27 cellular contexts compared by ENCODE assay signal in genomic region chr7:111215550-111215949, GRCh38.
"Had no signal": no experiment of that assay in that cellular context is flagged by ENCODE, and none has a peak within 500 bp of the region (broad histone marks: within the 10 kb centered on the region; RNA-seq: fewer than 3 reads in every experiment).

No MANE protein-coding gene starts in this region.

- H3K27ac ChIP-seq: esophagus squamous epithelium, heart right ventricle, left lung, prostate gland, sigmoid colon, suprapubic skin, transverse colon, upper lobe of right lung, uterus had no signal

- H3K9me3 ChIP-seq: esophagus squamous epithelium, heart right ventricle, left lung, prostate gland, sigmoid colon, suprapubic skin, transverse colon, upper lobe of right lung, uterus had no signal

- H3K27me3 ChIP-seq: esophagus squamous epithelium, heart right ventricle, left lung, sigmoid colon, suprapubic skin, transverse colon, upper lobe of right lung, uterus had no signal

- H3K4me3 Mint-ChIP-seq: effector memory CD8-positive, alpha-beta T cell; mesothelial cell of epicardium; naive thymus-derived CD4-positive, alpha-beta T cell; nephron; stimulated activated naive CD8-positive, alpha-beta T cell treated with anti-CD3 and anti-CD28 coated beads, Interleukin-15, amount 100 ng/mL, for 72 hours had no signal

- FAIRE-seq: endometrium had no signal

- ATAC-seq: effector memory CD8-positive, alpha-beta T cell; heart right ventricle; left cardiac atrium; left lung; naive thymus-derived CD4-positive, alpha-beta T cell; right cardiac atrium; stimulated activated naive CD8-positive, alpha-beta T cell treated with anti-CD3 and anti-CD28 coated beads, Interleukin-15, amount 100 ng/mL, for 72 hours; upper lobe of right lung had no signal

- DNase-seq: cortex of kidney; effector memory CD8-positive, alpha-beta T cell; erythroblast; esophagus squamous epithelium; foreskin melanocyte; glutamatergic neuron; heart right ventricle; hippocampal formation; left cardiac atrium; left lung; mesenchymal stem cell; naive thymus-derived CD4-positive, alpha-beta T cell; nucleus accumbens; right cardiac atrium; sigmoid colon; stimulated activated CD4-positive, alpha-beta T cell treated with anti-CD3 and anti-CD28 coated beads, Interleukin-15, amount 100 ng/mL, for 24 hours; stimulated activated CD4-positive, alpha-beta T cell treated with anti-CD3 and anti-CD28 coated beads, Interleukin-2, amount 100 ng/mL, for 48 hours; stimulated activated naive CD4-positive, alpha-beta T cell; stimulated activated naive CD8-positive, alpha-beta T cell treated with anti-CD3 and anti-CD28 coated beads, Interleukin-15, amount 100 ng/mL, for 72 hours; transverse colon; upper lobe of right lung; uterus had no signal

- H3K4me1 Mint-ChIP-seq: nephron; stimulated activated naive CD8-positive, alpha-beta T cell treated with anti-CD3 and anti-CD28 coated beads, Interleukin-15, amount 100 ng/mL, for 72 hours had no signal

- H3K4me3 ChIP-seq: esophagus squamous epithelium, heart right ventricle, left lung, prostate gland, sigmoid colon, suprapubic skin, transverse colon, upper lobe of right lung, uterus had no signal

- H3K36me3 ChIP-seq: esophagus squamous epithelium, heart right ventricle, left lung, prostate gland, sigmoid colon, suprapubic skin, transverse colon, upper lobe of right lung, uterus had no signal

- H3K4me1 ChIP-seq: esophagus squamous epithelium, heart right ventricle, left lung, prostate gland, sigmoid colon, suprapubic skin, transverse colon, upper lobe of right lung, uterus had no signal

- H3K27ac Mint-ChIP-seq: effector memory CD8-positive, alpha-beta T cell; mesothelial cell of epicardium; naive thymus-derived CD4-positive, alpha-beta T cell; nephron had no signal

- H3K9me3 Mint-ChIP-seq: effector memory CD8-positive, alpha-beta T cell; nephron had no signal
